In genomic region chr4:169907705-169908104, GRCh38 we compare ENCODE assay signal across 8 cellular contexts.
"Had no signal": no experiment of that assay in that cellular context is flagged by ENCODE, and none has a peak within 500 bp of the region (broad histone marks: within the 10 kb centered on the region; RNA-seq: fewer than 3 reads in every experiment).

No MANE protein-coding gene starts in this region.

- DNase-seq: GM23248, GOT3, H7, HFFc6, IMR-90 had no signal

- H3K27ac ChIP-seq: GM23248, HL-60 had no signal

- H3K9me3 Mint-ChIP-seq: HFFc6 had no signal

- H3K9me3 ChIP-seq: HAP-1 had no signal

- H3K4me3 Mint-ChIP-seq: HFFc6 had no signal

- H3K27ac Mint-ChIP-seq: HFFc6 had no signal

- ATAC-seq: HCT116 had no signal

- H3K36me3 ChIP-seq: HAP-1 had no signal

- H3K4me3 ChIP-seq: GM23248, HAP-1 had no signal
